1 cellular context compared by ENCODE assay signal in the genomic region with DNA sequence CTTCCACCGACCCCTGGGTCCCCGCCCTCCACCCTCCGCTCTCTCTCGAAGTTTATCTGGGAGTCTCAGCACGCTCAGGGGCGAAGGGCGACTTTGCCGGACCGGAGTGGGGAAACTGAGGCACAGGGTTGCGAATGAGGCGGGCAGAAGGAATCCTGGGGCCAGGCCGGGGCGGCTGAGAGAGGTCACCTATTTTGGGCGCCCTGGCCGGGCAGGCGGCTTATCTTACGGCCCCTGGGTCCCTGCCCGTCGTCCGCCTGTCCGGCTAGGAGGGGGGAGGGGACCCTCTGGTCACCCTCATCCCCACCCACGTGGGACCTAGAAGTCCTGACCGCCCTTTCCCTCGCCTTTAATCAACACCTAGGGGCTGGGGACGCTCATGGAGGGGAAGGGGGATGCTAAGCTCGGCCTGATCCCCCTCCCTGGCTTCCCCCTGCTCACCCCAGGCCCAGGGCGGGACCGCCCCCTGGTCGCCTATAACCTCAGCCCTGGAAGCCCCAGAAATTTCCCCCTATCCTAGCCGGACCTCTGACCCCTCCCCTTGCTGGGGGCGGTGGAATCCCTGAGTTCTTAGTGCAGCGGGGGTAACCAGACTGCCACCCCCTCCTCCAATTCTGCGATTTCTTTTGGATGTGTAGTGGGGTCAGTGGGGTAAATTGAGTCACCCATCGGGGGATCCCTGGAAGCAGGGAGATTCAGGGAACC.
TF ChIP-seq lines count a peak whose summit lies in the region.

No MANE protein-coding gene starts in this region.

TF ChIP-seq in HepG2, 621 proteins besides CTCF, POLR2A, EP300 and RAD21 (continued from another document and continues in another):
- TF ChIP-seq, protein P1, sequence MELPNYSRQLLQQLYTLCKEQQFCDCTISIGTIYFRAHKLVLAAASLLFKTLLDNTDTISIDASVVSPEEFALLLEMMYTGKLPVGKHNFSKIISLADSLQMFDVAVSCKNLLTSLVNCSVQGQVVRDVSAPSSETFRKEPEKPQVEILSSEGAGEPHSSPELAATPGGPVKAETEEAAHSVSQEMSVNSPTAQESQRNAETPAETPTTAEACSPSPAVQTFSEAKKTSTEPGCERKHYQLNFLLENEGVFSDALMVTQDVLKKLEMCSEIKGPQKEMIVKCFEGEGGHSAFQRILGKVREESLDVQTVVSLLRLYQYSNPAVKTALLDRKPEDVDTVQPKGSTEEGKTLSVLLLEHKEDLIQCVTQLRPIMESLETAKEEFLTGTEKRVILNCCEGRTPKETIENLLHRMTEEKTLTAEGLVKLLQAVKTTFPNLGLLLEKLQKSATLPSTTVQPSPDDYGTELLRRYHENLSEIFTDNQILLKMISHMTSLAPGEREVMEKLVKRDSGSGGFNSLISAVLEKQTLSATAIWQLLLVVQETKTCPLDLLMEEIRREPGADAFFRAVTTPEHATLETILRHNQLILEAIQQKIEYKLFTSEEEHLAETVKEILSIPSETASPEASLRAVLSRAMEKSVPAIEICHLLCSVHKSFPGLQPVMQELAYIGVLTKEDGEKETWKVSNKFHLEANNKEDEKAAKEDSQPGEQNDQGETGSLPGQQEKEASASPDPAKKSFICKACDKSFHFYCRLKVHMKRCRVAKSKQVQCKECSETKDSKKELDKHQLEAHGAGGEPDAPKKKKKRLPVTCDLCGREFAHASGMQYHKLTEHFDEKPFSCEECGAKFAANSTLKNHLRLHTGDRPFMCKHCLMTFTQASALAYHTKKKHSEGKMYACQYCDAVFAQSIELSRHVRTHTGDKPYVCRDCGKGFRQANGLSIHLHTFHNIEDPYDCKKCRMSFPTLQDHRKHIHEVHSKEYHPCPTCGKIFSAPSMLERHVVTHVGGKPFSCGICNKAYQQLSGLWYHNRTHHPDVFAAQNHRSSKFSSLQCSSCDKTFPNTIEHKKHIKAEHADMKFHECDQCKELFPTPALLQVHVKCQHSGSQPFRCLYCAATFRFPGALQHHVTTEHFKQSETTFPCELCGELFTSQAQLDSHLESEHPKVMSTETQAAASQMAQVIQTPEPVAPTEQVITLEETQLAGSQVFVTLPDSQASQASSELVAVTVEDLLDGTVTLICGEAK (IDR thresholded peaks at IDR 0.05): no peak
- TF ChIP-seq, protein P1 (CRISPR knock-in tag; IDR thresholded peaks at IDR 0.05): no peak
- TF ChIP-seq KLF13 (CRISPR knock-in tag; IDR thresholded peaks at IDR 0.05) (no peak), SP5 (CRISPR knock-in tag; IDR thresholded peaks at IDR 0.05; ENCODE audit: borderline replicate concordance, low read depth) (no peak), ZNF7 (CRISPR knock-in tag; IDR thresholded peaks at IDR 0.05) (no peak), ZFP90 (CRISPR knock-in tag; IDR thresholded peaks at IDR 0.05; ENCODE audit: borderline replicate concordance) (0 out of 2 replicates have a peak, but pooled peaks have one; percentile 63), ZNF431 (CRISPR knock-in tag; IDR thresholded peaks at IDR 0.05; ENCODE audit: borderline replicate concordance, low read depth) (no peak), ZMYM3 (CRISPR knock-in tag; IDR thresholded peaks at IDR 0.05) (no peak), STAG1 (CRISPR knock-in tag; IDR thresholded peaks at IDR 0.05) (no peak), NR2C2 (CRISPR knock-in tag; IDR thresholded peaks at IDR 0.05; ENCODE audit: borderline replicate concordance) (0 out of 2 replicates have a peak, but pooled peaks have one; percentile 21), ERF (CRISPR knock-in tag; IDR thresholded peaks at IDR 0.05) (no peak), KMT2A (CRISPR knock-in tag; IDR thresholded peaks at IDR 0.05) (0 out of 2 replicates have a peak, but pooled peaks have one; percentile 3), SIN3B (IDR thresholded peaks at IDR 0.05; ENCODE audit: low read length) (no peak), ZNF180 (CRISPR knock-in tag; IDR thresholded peaks at IDR 0.05; ENCODE audit: borderline replicate concordance, low read depth) (no peak), NKX3-1 (CRISPR knock-in tag; IDR thresholded peaks at IDR 0.05) (0 out of 2 replicates have a peak, but pooled peaks have one; percentile 32), FOXC1 (CRISPR knock-in tag; IDR thresholded peaks at IDR 0.05; ENCODE audit: borderline replicate concordance) (0 out of 2 replicates have a peak, but pooled peaks have one; percentile 21), FOXA3 (CRISPR knock-in tag; IDR thresholded peaks at IDR 0.05) (no peak), ZSCAN21 (CRISPR knock-in tag; IDR thresholded peaks at IDR 0.05; ENCODE audit: borderline replicate concordance) (no peak), PHF20 (CRISPR knock-in tag; IDR thresholded peaks at IDR 0.05) (peak; percentile 37; the same call in 1 of the 2 replicates), NFIC (IDR thresholded peaks at IDR 0.05; ENCODE audit: low read length) (no peak), ZNF773 (CRISPR knock-in tag; IDR thresholded peaks at IDR 0.05; ENCODE audit: borderline replicate concordance) (no peak), ZNF720 (CRISPR knock-in tag; IDR thresholded peaks at IDR 0.05) (no peak), HMGA1 (CRISPR knock-in tag; conservative IDR thresholded peaks at IDR 0.05) (no peak), HOXD1 (CRISPR knock-in tag; IDR thresholded peaks at IDR 0.05) (no peak)
- TF ChIP-seq, protein P2, sequence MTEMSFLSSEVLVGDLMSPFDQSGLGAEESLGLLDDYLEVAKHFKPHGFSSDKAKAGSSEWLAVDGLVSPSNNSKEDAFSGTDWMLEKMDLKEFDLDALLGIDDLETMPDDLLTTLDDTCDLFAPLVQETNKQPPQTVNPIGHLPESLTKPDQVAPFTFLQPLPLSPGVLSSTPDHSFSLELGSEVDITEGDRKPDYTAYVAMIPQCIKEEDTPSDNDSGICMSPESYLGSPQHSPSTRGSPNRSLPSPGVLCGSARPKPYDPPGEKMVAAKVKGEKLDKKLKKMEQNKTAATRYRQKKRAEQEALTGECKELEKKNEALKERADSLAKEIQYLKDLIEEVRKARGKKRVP (CRISPR knock-in tag; IDR thresholded peaks at IDR 0.05): no peak
- TF ChIP-seq, protein P3, sequence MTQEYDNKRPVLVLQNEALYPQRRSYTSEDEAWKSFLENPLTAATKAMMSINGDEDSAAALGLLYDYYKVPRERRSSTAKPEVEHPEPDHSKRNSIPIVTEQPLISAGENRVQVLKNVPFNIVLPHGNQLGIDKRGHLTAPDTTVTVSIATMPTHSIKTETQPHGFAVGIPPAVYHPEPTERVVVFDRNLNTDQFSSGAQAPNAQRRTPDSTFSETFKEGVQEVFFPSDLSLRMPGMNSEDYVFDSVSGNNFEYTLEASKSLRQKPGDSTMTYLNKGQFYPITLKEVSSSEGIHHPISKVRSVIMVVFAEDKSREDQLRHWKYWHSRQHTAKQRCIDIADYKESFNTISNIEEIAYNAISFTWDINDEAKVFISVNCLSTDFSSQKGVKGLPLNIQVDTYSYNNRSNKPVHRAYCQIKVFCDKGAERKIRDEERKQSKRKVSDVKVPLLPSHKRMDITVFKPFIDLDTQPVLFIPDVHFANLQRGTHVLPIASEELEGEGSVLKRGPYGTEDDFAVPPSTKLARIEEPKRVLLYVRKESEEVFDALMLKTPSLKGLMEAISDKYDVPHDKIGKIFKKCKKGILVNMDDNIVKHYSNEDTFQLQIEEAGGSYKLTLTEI (CRISPR knock-in tag; conservative IDR thresholded peaks at IDR 0.05): no peak
- TF ChIP-seq, protein P4, sequence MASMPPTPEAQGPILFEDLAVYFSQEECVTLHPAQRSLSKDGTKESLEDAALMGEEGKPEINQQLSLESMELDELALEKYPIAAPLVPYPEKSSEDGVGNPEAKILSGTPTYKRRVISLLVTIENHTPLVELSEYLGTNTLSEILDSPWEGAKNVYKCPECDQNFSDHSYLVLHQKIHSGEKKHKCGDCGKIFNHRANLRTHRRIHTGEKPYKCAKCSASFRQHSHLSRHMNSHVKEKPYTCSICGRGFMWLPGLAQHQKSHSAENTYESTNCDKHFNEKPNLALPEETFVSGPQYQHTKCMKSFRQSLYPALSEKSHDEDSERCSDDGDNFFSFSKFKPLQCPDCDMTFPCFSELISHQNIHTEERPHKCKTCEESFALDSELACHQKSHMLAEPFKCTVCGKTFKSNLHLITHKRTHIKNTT (CRISPR knock-in tag; IDR thresholded peaks at IDR 0.05): no peak
- TF ChIP-seq, protein P5, sequence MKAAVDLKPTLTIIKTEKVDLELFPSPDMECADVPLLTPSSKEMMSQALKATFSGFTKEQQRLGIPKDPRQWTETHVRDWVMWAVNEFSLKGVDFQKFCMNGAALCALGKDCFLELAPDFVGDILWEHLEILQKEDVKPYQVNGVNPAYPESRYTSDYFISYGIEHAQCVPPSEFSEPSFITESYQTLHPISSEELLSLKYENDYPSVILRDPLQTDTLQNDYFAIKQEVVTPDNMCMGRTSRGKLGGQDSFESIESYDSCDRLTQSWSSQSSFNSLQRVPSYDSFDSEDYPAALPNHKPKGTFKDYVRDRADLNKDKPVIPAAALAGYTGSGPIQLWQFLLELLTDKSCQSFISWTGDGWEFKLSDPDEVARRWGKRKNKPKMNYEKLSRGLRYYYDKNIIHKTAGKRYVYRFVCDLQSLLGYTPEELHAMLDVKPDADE (CRISPR knock-in tag; IDR thresholded peaks at IDR 0.05): no peak
- TF ChIP-seq, protein P6, sequence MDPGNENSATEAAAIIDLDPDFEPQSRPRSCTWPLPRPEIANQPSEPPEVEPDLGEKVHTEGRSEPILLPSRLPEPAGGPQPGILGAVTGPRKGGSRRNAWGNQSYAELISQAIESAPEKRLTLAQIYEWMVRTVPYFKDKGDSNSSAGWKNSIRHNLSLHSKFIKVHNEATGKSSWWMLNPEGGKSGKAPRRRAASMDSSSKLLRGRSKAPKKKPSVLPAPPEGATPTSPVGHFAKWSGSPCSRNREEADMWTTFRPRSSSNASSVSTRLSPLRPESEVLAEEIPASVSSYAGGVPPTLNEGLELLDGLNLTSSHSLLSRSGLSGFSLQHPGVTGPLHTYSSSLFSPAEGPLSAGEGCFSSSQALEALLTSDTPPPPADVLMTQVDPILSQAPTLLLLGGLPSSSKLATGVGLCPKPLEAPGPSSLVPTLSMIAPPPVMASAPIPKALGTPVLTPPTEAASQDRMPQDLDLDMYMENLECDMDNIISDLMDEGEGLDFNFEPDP (CRISPR knock-in tag; conservative IDR thresholded peaks at IDR 0.05): no peak
- TF ChIP-seq, protein P7, sequence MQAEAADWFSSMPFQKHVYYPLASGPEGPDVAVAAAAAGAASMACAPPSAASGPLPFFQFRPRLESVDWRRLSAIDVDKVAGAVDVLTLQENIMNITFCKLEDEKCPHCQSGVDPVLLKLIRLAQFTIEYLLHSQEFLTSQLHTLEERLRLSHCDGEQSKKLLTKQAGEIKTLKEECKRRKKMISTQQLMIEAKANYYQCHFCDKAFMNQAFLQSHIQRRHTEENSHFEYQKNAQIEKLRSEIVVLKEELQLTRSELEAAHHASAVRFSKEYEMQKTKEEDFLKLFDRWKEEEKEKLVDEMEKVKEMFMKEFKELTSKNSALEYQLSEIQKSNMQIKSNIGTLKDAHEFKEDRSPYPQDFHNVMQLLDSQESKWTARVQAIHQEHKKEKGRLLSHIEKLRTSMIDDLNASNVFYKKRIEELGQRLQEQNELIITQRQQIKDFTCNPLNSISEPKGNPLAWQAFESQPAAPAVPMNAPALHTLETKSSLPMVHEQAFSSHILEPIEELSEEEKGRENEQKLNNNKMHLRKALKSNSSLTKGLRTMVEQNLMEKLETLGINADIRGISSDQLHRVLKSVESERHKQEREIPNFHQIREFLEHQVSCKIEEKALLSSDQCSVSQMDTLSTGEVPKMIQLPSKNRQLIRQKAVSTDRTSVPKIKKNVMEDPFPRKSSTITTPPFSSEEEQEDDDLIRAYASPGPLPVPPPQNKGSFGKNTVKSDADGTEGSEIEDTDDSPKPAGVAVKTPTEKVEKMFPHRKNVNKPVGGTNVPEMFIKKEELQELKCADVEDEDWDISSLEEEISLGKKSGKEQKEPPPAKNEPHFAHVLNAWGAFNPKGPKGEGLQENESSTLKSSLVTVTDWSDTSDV (CRISPR knock-in tag; IDR thresholded peaks at IDR 0.05): no peak
- TF ChIP-seq, protein P8, sequence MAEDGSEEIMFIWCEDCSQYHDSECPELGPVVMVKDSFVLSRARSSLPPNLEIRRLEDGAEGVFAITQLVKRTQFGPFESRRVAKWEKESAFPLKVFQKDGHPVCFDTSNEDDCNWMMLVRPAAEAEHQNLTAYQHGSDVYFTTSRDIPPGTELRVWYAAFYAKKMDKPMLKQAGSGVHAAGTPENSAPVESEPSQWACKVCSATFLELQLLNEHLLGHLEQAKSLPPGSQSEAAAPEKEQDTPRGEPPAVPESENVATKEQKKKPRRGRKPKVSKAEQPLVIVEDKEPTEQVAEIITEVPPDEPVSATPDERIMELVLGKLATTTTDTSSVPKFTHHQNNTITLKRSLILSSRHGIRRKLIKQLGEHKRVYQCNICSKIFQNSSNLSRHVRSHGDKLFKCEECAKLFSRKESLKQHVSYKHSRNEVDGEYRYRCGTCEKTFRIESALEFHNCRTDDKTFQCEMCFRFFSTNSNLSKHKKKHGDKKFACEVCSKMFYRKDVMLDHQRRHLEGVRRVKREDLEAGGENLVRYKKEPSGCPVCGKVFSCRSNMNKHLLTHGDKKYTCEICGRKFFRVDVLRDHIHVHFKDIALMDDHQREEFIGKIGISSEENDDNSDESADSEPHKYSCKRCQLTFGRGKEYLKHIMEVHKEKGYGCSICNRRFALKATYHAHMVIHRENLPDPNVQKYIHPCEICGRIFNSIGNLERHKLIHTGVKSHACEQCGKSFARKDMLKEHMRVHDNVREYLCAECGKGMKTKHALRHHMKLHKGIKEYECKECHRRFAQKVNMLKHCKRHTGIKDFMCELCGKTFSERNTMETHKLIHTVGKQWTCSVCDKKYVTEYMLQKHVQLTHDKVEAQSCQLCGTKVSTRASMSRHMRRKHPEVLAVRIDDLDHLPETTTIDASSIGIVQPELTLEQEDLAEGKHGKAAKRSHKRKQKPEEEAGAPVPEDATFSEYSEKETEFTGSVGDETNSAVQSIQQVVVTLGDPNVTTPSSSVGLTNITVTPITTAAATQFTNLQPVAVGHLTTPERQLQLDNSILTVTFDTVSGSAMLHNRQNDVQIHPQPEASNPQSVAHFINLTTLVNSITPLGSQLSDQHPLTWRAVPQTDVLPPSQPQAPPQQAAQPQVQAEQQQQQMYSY (CRISPR knock-in tag; IDR thresholded peaks at IDR 0.05): no peak
